In the genomic region with DNA sequence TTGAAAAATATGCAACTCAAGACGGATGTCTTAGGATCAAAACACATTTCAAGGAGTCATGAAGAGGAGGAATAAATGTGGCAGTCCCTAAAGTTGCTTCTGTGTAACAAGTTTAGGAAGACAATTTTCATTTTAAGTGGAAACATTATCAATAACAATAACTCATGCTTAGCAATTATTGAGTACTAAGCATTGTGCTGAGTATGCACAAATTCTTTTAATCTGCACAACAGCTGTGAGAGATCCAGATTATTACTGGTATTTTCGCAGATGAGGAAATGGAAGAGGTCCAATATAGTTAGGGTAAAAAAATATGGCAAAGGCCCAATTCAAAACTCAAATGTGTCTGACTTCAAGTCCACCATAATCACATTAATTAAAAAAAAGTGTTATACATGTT, we compare ENCODE assay signal across 1 cellular context.
A peak's percentile ranks its signal among the peaks of the same experiment; 100 is the strongest.
TF ChIP-seq lines count a peak whose summit lies in the region.

No MANE protein-coding gene starts in this region.

TF ChIP-seq in IMR-90, 13 proteins besides CTCF, POLR2A, EP300 and RAD21:
- no peak for TF ChIP-seq RFX5 (IDR thresholded peaks at IDR 0.05; ENCODE audit: low read depth, low read length)
- TF ChIP-seq MAFK (IDR thresholded peaks at IDR 0.05; ENCODE audit: low read depth, low read length): peak; percentile 92
- TF ChIP-seq MAZ (IDR thresholded peaks at IDR 0.05; ENCODE audit: borderline replicate concordance, low read depth, low read length): no peak
- no peak for TF ChIP-seq MXI1 (IDR thresholded peaks at IDR 0.05; ENCODE audit: borderline replicate concordance, low read depth, low read length)
